ENCODE assay signal across 19 cellular contexts in genomic region chr11:72191961-72192381, GRCh38. TPM values are rescaled to one million over a fixed set of nuclear protein-coding genes. Genes with fewer than 3 reads are reported as not detected.
DNase-seq lines count a peak whose midpoint lies in the region; ATAC-seq and TF ChIP-seq lines count a peak whose summit lies in the region.
"Had no signal": no experiment of that assay in that cellular context is flagged by ENCODE, and none has a peak within 500 bp of the region (broad histone marks: within the 10 kb centered on the region; RNA-seq: fewer than 3 reads in every experiment).

Gene FOLR1, plus strand, starts transcription at chr11:72192140. Its CDS starts 34 bp downstream, at chr11:72192174.

- no peaks in the 10 kb centered on the region for H3K27me3 Mint-ChIP-seq in Caco-2 (ENCODE audit: insufficient read depth, unreplicated experiment)
- H3K27me3 Mint-ChIP-seq in dendritic cell treated with granulocyte-macrophage colony-stimulating factor and Interleukin-4, amounts not matched to agents 40 ng/mL and 50 ng/mL, for 4 days: peaks cover 1% of the 10 kb centered on the region
- H3K27me3 Mint-ChIP-seq in activated CD4-positive, alpha-beta T cell treated with anti-CD3 and anti-CD28 coated beads, Interleukin-2, amount 10 ng/mL, durations not matched to agents 7 days and 5 days: no peaks in the 10 kb centered on the region

- intact Hi-C loops in Caco-2 (cut with micrococcal nuclease; ENCODE audit: unreplicated experiment): loop anchor here (2.0 kb wide), 1 partner anchor 47 kb away; no protein-coding TSS in a partner anchor
- intact Hi-C loops in dendritic cell treated with granulocyte-macrophage colony-stimulating factor and Interleukin-4, amounts not matched to agents 40 ng/mL and 50 ng/mL, for 4 days (cut with micrococcal nuclease): no loop called here

- POLR2A ChIA-PET in Caco-2 (lab: Charles Lee): interaction anchor here (0.6 to 0.7 kb wide), 3 partner anchors 30 to 79 kb away, joined by 3 to 5 read pairs (median 3); partner anchors contain the start of gene ANAPC15
- POLR2A ChIA-PET in activated CD4-positive, alpha-beta T cell treated with anti-CD3 and anti-CD28 coated beads, Interleukin-2, amount 10 ng/mL, durations not matched to agents 7 days and 5 days (lab: Charles Lee): no interaction called here

- ATAC-seq in GM18519 (IDR thresholded peaks at IDR 0.05; ENCODE audit: low FRiP score, unreplicated experiment): no peak
- ATAC-seq: heart left ventricle had no signal

- H3K27ac Mint-ChIP-seq in Caco-2 (ENCODE audit: unreplicated experiment): peak within 1 kb of the TSS; percentile 93
- peak within 1 kb of the TSS; percentile 5 for H3K27ac Mint-ChIP-seq in dendritic cell treated with granulocyte-macrophage colony-stimulating factor and Interleukin-4, amounts not matched to agents 40 ng/mL and 50 ng/mL, for 4 days
- no peak within 1 kb of the TSS for H3K27ac Mint-ChIP-seq in activated CD4-positive, alpha-beta T cell treated with anti-CD3 and anti-CD28 coated beads, Interleukin-2, amount 10 ng/mL, durations not matched to agents 7 days and 5 days
- H3K27ac Mint-ChIP-seq: activated CD4-positive, alpha-beta memory T cell treated with anti-CD3 and anti-CD28 coated beads for 36 hours; T-helper 1 cell treated with Interleukin-12 subunit alpha and Interleukin-12 subunit beta and Interleukin-4 antibody, amounts not matched to agents 30 μg/mL and 1 μg/mL, for 36 hours had no signal

- TF ChIP-seq CTCF in Caco-2 (IDR thresholded peaks at IDR 0.05; ENCODE audit: insufficient read depth in 1 of 2, low read depth in 1 of 2, low read length in 1 of 2, severe bottlenecking in 1 of 2, unreplicated experiment in 1 of 2): no peak

- H3K4me1 ChIP-seq in Caco-2: peaks cover 37% of the 10 kb centered on the region
- H3K4me1 ChIP-seq: uterus had no signal

- no peaks in the 10 kb centered on the region for H3K9me3 Mint-ChIP-seq in Caco-2 (ENCODE audit: unreplicated experiment)
- no peaks in the 10 kb centered on the region for H3K9me3 Mint-ChIP-seq in dendritic cell treated with granulocyte-macrophage colony-stimulating factor and Interleukin-4, amounts not matched to agents 40 ng/mL and 50 ng/mL, for 4 days
- H3K9me3 Mint-ChIP-seq in activated CD4-positive, alpha-beta T cell treated with anti-CD3 and anti-CD28 coated beads, Interleukin-2, amount 10 ng/mL, durations not matched to agents 7 days and 5 days: no peaks in the 10 kb centered on the region
- H3K9me3 Mint-ChIP-seq: activated CD4-positive, alpha-beta memory T cell treated with anti-CD3 and anti-CD28 coated beads for 36 hours; T-helper 1 cell treated with Interleukin-12 subunit alpha and Interleukin-12 subunit beta and Interleukin-4 antibody, amounts not matched to agents 30 μg/mL and 1 μg/mL, for 36 hours had no signal

- no peaks in the 10 kb centered on the region for H3K9me3 ChIP-seq in Caco-2
- H3K9me3 ChIP-seq: heart left ventricle, uterus had no signal

- CTCF ChIA-PET in Caco-2 (lab: Charles Lee): interaction anchor here (0.6 to 1.0 kb wide), 3 partner anchors 9 to 279 kb away, joined by 3 to 6 read pairs (median 5); no protein-coding TSS in a partner anchor
- CTCF ChIA-PET in activated CD4-positive, alpha-beta T cell treated with anti-CD3 and anti-CD28 coated beads, Interleukin-2, amount 10 ng/mL, durations not matched to agents 7 days and 5 days (lab: Charles Lee): no interaction called here

- no peaks in the 10 kb centered on the region for H3K36me3 Mint-ChIP-seq in Caco-2 (ENCODE audit: insufficient read depth, unreplicated experiment)
- no peaks in the 10 kb centered on the region for H3K36me3 Mint-ChIP-seq in dendritic cell treated with granulocyte-macrophage colony-stimulating factor and Interleukin-4, amounts not matched to agents 40 ng/mL and 50 ng/mL, for 4 days (ENCODE audit: low read depth)
- no peaks in the 10 kb centered on the region for H3K36me3 Mint-ChIP-seq in activated CD4-positive, alpha-beta T cell treated with anti-CD3 and anti-CD28 coated beads, Interleukin-2, amount 10 ng/mL, durations not matched to agents 7 days and 5 days (ENCODE audit: low read depth)
- H3K36me3 Mint-ChIP-seq: activated CD4-positive, alpha-beta memory T cell treated with anti-CD3 and anti-CD28 coated beads for 36 hours had no signal

- H3K27me3 ChIP-seq in Caco-2 (replicated peaks; ENCODE audit: control insufficient read depth, insufficient read depth, low read length): no peaks in the 10 kb centered on the region
- H3K27me3 ChIP-seq: heart left ventricle, uterus had no signal

- TF ChIP-seq EP300 in Ishikawa (IDR thresholded peaks at IDR 0.05; ENCODE audit: borderline replicate concordance): no peak

- BruUV-seq in Caco-2 (replicated peaks; lab: Mats Ljungman, UMichigan): no TSS peak

- H3K4me3 ChIP-seq in Caco-2 (ENCODE audit: low read depth, low read length): no peak within 1 kb of the TSS
- H3K4me3 ChIP-seq: heart left ventricle, uterus had no signal

- DNase-seq in Caco-2: peak; percentile 72 to 84
- DNase-seq in myocyte (ENCODE audit: low read depth): peak; percentile 92
- DNase-seq in effector CD8-positive, alpha-beta T cell (lab: John Stamatoyannopoulos, UW): no peak
- no peak for DNase-seq in activated CD4-positive, alpha-beta T cell treated with anti-CD3 and anti-CD28 coated beads, Interleukin-2, amount 10 ng/mL, durations not matched to agents 7 days and 5 days
- no peak for DNase-seq in stimulated activated CD4-positive, alpha-beta T cell treated with anti-CD3 and anti-CD28 coated beads, Interleukin-4, amount 100 ng/mL, for 1 hour
- DNase-seq: activated CD4-positive, alpha-beta memory T cell treated with anti-CD3 and anti-CD28 coated beads for 36 hours; activated naive CD4-positive, alpha-beta T cell; caudate nucleus; DMS 273 treated with DMSO at 0.1 percent for 48 hours; heart left ventricle; MV-4-11; NCI-H2227 treated with DMSO at 0.1 percent for 48 hours; uterus had no signal

- peak within 1 kb of the TSS; percentile 56 for H3K4me3 Mint-ChIP-seq in Caco-2 (ENCODE audit: unreplicated experiment)
- no peak within 1 kb of the TSS for H3K4me3 Mint-ChIP-seq in dendritic cell treated with granulocyte-macrophage colony-stimulating factor and Interleukin-4, amounts not matched to agents 40 ng/mL and 50 ng/mL, for 4 days
- H3K4me3 Mint-ChIP-seq in activated CD4-positive, alpha-beta T cell treated with anti-CD3 and anti-CD28 coated beads, Interleukin-2, amount 10 ng/mL, durations not matched to agents 7 days and 5 days: no peak within 1 kb of the TSS
- H3K4me3 Mint-ChIP-seq: activated CD4-positive, alpha-beta memory T cell treated with anti-CD3 and anti-CD28 coated beads for 36 hours; T-helper 1 cell treated with Interleukin-12 subunit alpha and Interleukin-12 subunit beta and Interleukin-4 antibody, amounts not matched to agents 30 μg/mL and 1 μg/mL, for 36 hours had no signal

- no peak; the same call in 1 of the 2 replicates for TF ChIP-seq RAD21 in Ishikawa (IDR thresholded peaks at IDR 0.05; ENCODE audit: low read depth)

- no peaks in the 10 kb centered on the region for H3K36me3 ChIP-seq in Caco-2 (ENCODE audit: control insufficient read depth, insufficient read depth, low read length)
- H3K36me3 ChIP-seq: heart left ventricle, uterus had no signal

- H3K4me1 Mint-ChIP-seq in Caco-2 (ENCODE audit: low read depth, unreplicated experiment): peaks cover 37% of the 10 kb centered on the region
- peaks cover 7% of the 10 kb centered on the region for H3K4me1 Mint-ChIP-seq in dendritic cell treated with granulocyte-macrophage colony-stimulating factor and Interleukin-4, amounts not matched to agents 40 ng/mL and 50 ng/mL, for 4 days (ENCODE audit: low read depth)
- no peaks in the 10 kb centered on the region for H3K4me1 Mint-ChIP-seq in activated CD4-positive, alpha-beta T cell treated with anti-CD3 and anti-CD28 coated beads, Interleukin-2, amount 10 ng/mL, durations not matched to agents 7 days and 5 days

TF ChIP-seq in Ishikawa, 13 proteins besides CTCF, POLR2A, EP300 and RAD21 (continues in another document):
- no peak for TF ChIP-seq REST (IDR thresholded peaks at IDR 0.05; ENCODE audit: low read depth)
- TF ChIP-seq TAF1 (IDR thresholded peaks at IDR 0.05; ENCODE audit: low read depth): no peak
- peak; percentile 29; the same call in 1 of the 2 replicates for TF ChIP-seq USF1 (IDR thresholded peaks at IDR 0.05)
- no peak for TF ChIP-seq CREB1 (IDR thresholded peaks at IDR 0.05; ENCODE audit: low read depth)
- TF ChIP-seq CEBPB (IDR thresholded peaks at IDR 0.05): no peak
- no peak for TF ChIP-seq FOXM1 (IDR thresholded peaks at IDR 0.05; ENCODE audit: borderline replicate concordance, low read depth)

RNA-seq across cellular contexts. Expression of gene FOLR1, which starts in this region (rescaled TPM):
- 65.9 and 93.4 TPM in 2 replicates for total RNA-seq in Caco-2 (2022)
- total RNA-seq in myocyte: 34.8 and 39.0 TPM in 2 replicates
- 36.0 TPM for polyA plus RNA-seq in myocyte (2012)
- total RNA-seq in activated CD4-positive, alpha-beta T cell treated with anti-CD3 and anti-CD28 coated beads, Interleukin-2, amount 10 ng/mL, durations not matched to agents 7 days and 5 days: not detected
- total RNA-seq: activated CD4-positive, alpha-beta memory T cell treated with anti-CD3 and anti-CD28 coated beads for 36 hours; lung microvascular endothelial cell; posterior vena cava had no signal

Comparison
In these comparisons a context has a peak if more than half of its experiments do, and no peak if none do; other contexts are left out.
1. RNA of gene FOLR1 (total RNA-seq): 65.9 to 93.4 TPM in Caco-2 and 34.8 to 39.0 TPM in myocyte; not detected in activated CD4-positive, alpha-beta T cell treated with anti-CD3 and anti-CD28 coated beads, Interleukin-2, amount 10 ng/mL, durations not matched to agents 7 days and 5 days; every median in the first group is over 10 times any median in the second.
2. DNase-seq: peak in Caco-2 (2 of 2) and myocyte (single experiment); none in effector CD8-positive, alpha-beta T cell (single experiment), activated CD4-positive, alpha-beta T cell treated with anti-CD3 and anti-CD28 coated beads, Interleukin-2, amount 10 ng/mL, durations not matched to agents 7 days and 5 days (single experiment) and stimulated activated CD4-positive, alpha-beta T cell treated with anti-CD3 and anti-CD28 coated beads, Interleukin-4, amount 100 ng/mL, for 1 hour (single experiment).